27 cellular contexts compared by ENCODE assay signal in genomic region chr2:60456115-60456770, GRCh38.
DNase-seq lines count a peak whose midpoint lies in the region; ATAC-seq, FAIRE-seq and TF ChIP-seq lines count a peak whose summit lies in the region.
"Had no signal": no experiment of that assay in that cellular context is flagged by ENCODE, and none has a peak within 500 bp of the region (broad histone marks: within the 10 kb centered on the region; RNA-seq: fewer than 3 reads in every experiment).

No MANE protein-coding gene starts in this region.

- no TSS peak for BruUV-seq in HepG2 (replicated peaks; lab: Mats Ljungman, UMichigan)

- H3K27ac ChIP-seq in HepG2 (ENCODE audit: extremely low read length, insufficient read depth, low read length) (no peak overlapping the region), right lobe of liver (no peak overlapping the region), VCaP (peak overlapping the region; percentile 14), right atrium auricular region (no peak overlapping the region)
- H3K27ac ChIP-seq: left lung, testis had no signal

- H3K9me3 Mint-ChIP-seq in memory B cell, result peaks cover 2% of the 10 kb centered on the region
- H3K9me3 Mint-ChIP-seq: activated CD4-positive, alpha-beta T cell treated with anti-CD3 and anti-CD28 coated beads, Interleukin-2, amount 10 ng/mL, durations not matched to agents 24 days and 14 days; activated T-cell treated with anti-CD3 and anti-CD28 coated beads, Interleukin-2, amount 50 U/mL, for 72 hours had no signal

- no peak overlapping the region for H3K4me2 ChIP-seq in HepG2 (ENCODE audit: low read depth, low read length)

- POLR2A ChIA-PET in HepG2 (lab: Yijun Ruan, JAX), result no interaction called here

- intact Hi-C loops in HepG2 (cut with micrococcal nuclease; ENCODE audit: unreplicated experiment), result loop anchor here (5.0 kb wide), 1 partner anchor 96 kb away; the partner anchor contains the start of gene BCL11A
- intact Hi-C loops in right lobe of liver (cut with DNase I), result no loop called here

- peak overlapping the region; percentile 89 for H3K27ac Mint-ChIP-seq in memory B cell
- H3K27ac Mint-ChIP-seq: activated CD4-positive, alpha-beta T cell treated with anti-CD3 and anti-CD28 coated beads, Interleukin-2, amount 10 ng/mL, durations not matched to agents 24 days and 14 days; activated T-cell treated with anti-CD3 and anti-CD28 coated beads, Interleukin-2, amount 50 U/mL, for 72 hours; nephron progenitor cell had no signal

- FAIRE-seq in HepG2 (lab: Jason Lieb, UNC), result no peak

- no peak overlapping the region for H2AFZ ChIP-seq in HepG2 (ENCODE audit: low read length)

- no peaks in the 10 kb centered on the region for H4K20me1 ChIP-seq in HepG2 (ENCODE audit: insufficient read depth, low read length)

- DNase-seq in HepG2 (ENCODE audit: low spot score), result peak; percentile 30
- DNase-seq in right lobe of liver, result no peak
- no peak for DNase-seq in memory B cell (ENCODE audit: low spot score in 2 of 2)
- DNase-seq in foreskin fibroblast, result no peak
- DNase-seq in right atrium auricular region (ENCODE audit: low spot score), result no peak
- DNase-seq in stimulated activated CD4-positive, alpha-beta T cell treated with anti-CD3 and anti-CD28 coated beads, Interleukin-2, amount 100 ng/mL, for 48 hours, result no peak
- no peak for DNase-seq in OCI-M1 (lab: John Stamatoyannopoulos, UW)
- DNase-seq: 8988T; activated CD4-positive, alpha-beta T cell treated with anti-CD3 and anti-CD28 coated beads, Interleukin-2, amount 10 ng/mL, durations not matched to agents 24 days and 14 days; activated naive CD4-positive, alpha-beta T cell treated with anti-CD3 and anti-CD28 coated beads, Interleukin-2, amount 50 U/mL, for 16 hours; activated T-cell treated with anti-CD3 and anti-CD28 coated beads, Interleukin-2, amount 50 U/mL, for 72 hours; caudate nucleus; COR-L47; dermis blood vessel endothelial cell; DMS79 treated with DMSO at 0.1 percent for 48 hours; foreskin melanocyte; HCEC 1CT; hippocampal formation; Kasumi-1; left lung; NCI-H187; NCI-H526 treated with DMSO at 0.1 percent for 48 hours; nephron progenitor cell; posterior cingulate gyrus; Right ventricle myocardium superior; testis had no signal

- H3K79me2 ChIP-seq in HepG2 (ENCODE audit: insufficient read depth, low read length), result no peaks in the 10 kb centered on the region

- H3K27me3 Mint-ChIP-seq in memory B cell, result no peaks in the 10 kb centered on the region

- TF ChIP-seq POLR2A in HepG2 (IDR thresholded peaks at IDR 0.05; ENCODE audit: insufficient read depth in 1 of 2, low read depth in 2 of 2, low read length in 2 of 2), result no peak
- TF ChIP-seq POLR2A in right lobe of liver (IDR thresholded peaks at IDR 0.05), result no peak

- H3K4me1 ChIP-seq in HepG2 (ENCODE audit: insufficient read depth, low read length) (no peaks in the 10 kb centered on the region), right lobe of liver (no peaks in the 10 kb centered on the region), right atrium auricular region (no peaks in the 10 kb centered on the region)
- H3K4me1 ChIP-seq: testis had no signal

- H3K9ac ChIP-seq in HepG2 (ENCODE audit: insufficient read depth, low read depth, low read length), result no peak overlapping the region

- H3K9me3 ChIP-seq in HepG2 (ENCODE audit: low read length) (no peaks in the 10 kb centered on the region), right lobe of liver (no peaks in the 10 kb centered on the region), right atrium auricular region (no peaks in the 10 kb centered on the region)
- H3K9me3 ChIP-seq: left lung, testis had no signal

- no peak for TF ChIP-seq CTCF in HepG2 (CRISPR knock-in tag; IDR thresholded peaks at IDR 0.05)
- no peak for TF ChIP-seq CTCF in right lobe of liver (IDR thresholded peaks at IDR 0.05)
- no peak; the same call in 1 of the 2 replicates for TF ChIP-seq CTCF in VCaP (conservative IDR thresholded peaks at IDR 0.05)
- no peak for TF ChIP-seq CTCF in foreskin fibroblast (IDR thresholded peaks at IDR 0.05; ENCODE audit: low read depth, low read length)
- TF ChIP-seq CTCF in right atrium auricular region (IDR thresholded peaks at IDR 0.05), result no peak

- H3K36me3 ChIP-seq in HepG2 (replicated peaks in 1 of 2; ENCODE audit: control insufficient read depth in 1 of 2, insufficient read depth in 2 of 2, low read length in 2 of 2), result no peaks in the 10 kb centered on the region
- no peaks in the 10 kb centered on the region for H3K36me3 ChIP-seq in right lobe of liver
- H3K36me3 ChIP-seq in right atrium auricular region, result no peaks in the 10 kb centered on the region

- TF ChIP-seq EP300 in HepG2 (IDR thresholded peaks at IDR 0.05; ENCODE audit: low read depth in 2 of 2, low read length in 2 of 2), result no peak
- TF ChIP-seq EP300 in HepG2 (CRISPR knock-in tag; IDR thresholded peaks at IDR 0.05; ENCODE audit: borderline replicate concordance), result no peak

- no peak for TF ChIP-seq RAD21 in HepG2 (CRISPR knock-in tag; IDR thresholded peaks at IDR 0.05)

- CTCF ChIA-PET in HepG2 (lab: Yijun Ruan, JAX; ENCODE audit: low intra/inter-chr PET ratio, low total read pairs), result no interaction called here

- ATAC-seq in HepG2 (no peak), right lobe of liver (no peak), memory B cell (ENCODE audit: low read depth) (no peak)
- ATAC-seq: activated T-cell treated with anti-CD3 and anti-CD28 coated beads, Interleukin-2, amount 50 U/mL, for 72 hours; left lung had no signal

- in situ Hi-C loops in HepG2 (cut with HindIII; ENCODE audit: extremely low pct_ligation_motif_present, low pct_unique_long_range_greater_than_20kb), result no loop called here

- peaks cover 22% of the 10 kb centered on the region for H3K4me1 Mint-ChIP-seq in memory B cell
- H3K4me1 Mint-ChIP-seq: activated CD4-positive, alpha-beta T cell treated with anti-CD3 and anti-CD28 coated beads, Interleukin-2, amount 10 ng/mL, durations not matched to agents 24 days and 14 days had no signal

- H3K27me3 ChIP-seq in HepG2 (ENCODE audit: control insufficient read depth in 1 of 2, insufficient read depth in 2 of 2, low read length in 2 of 2) (peaks cover 2 to 15% of the 10 kb centered on the region in 2 experiments; a peak in 2 of 5 replicates), right lobe of liver (no peaks in the 10 kb centered on the region), right atrium auricular region (no peaks in the 10 kb centered on the region)
- H3K27me3 ChIP-seq: left lung, testis had no signal

- 24% methylated on average over 6 of the region's 6 CpGs for WGBS in HepG2 (ENCODE audit: low lambda C conversion rate)
- WGBS in right lobe of liver (ENCODE audit: insufficient coverage, low coverage, low lambda C conversion rate, missing lambda C conversion rate), result 63% methylated on average over 6 of the region's 6 CpGs

- H3K4me3 ChIP-seq in HepG2 (replicated peaks in 1 of 3; ENCODE audit: insufficient read depth in 1 of 3, low read depth in 2 of 3, low read length in 3 of 3), result no peak overlapping the region
- no peak overlapping the region for H3K4me3 ChIP-seq in right lobe of liver
- H3K4me3 ChIP-seq in foreskin fibroblast (ENCODE audit: low read depth in 1 of 2, low read length in 2 of 2), result no peak overlapping the region
- no peak overlapping the region for H3K4me3 ChIP-seq in right atrium auricular region
- H3K4me3 ChIP-seq: left lung, testis had no signal

- H3K36me3 Mint-ChIP-seq in memory B cell, result peaks cover 36% of the 10 kb centered on the region

- H3K4me3 Mint-ChIP-seq in memory B cell, result no peak overlapping the region
- H3K4me3 Mint-ChIP-seq: activated CD4-positive, alpha-beta T cell treated with anti-CD3 and anti-CD28 coated beads, Interleukin-2, amount 10 ng/mL, durations not matched to agents 24 days and 14 days; activated T-cell treated with anti-CD3 and anti-CD28 coated beads, Interleukin-2, amount 50 U/mL, for 72 hours; nephron progenitor cell had no signal

TF ChIP-seq in HepG2, 621 proteins besides CTCF, POLR2A, EP300 and RAD21 (continues in another document):
- TF ChIP-seq HHEX (CRISPR knock-in tag; IDR thresholded peaks at IDR 0.05) (no peak), SOX5 (CRISPR knock-in tag; IDR thresholded peaks at IDR 0.05; ENCODE audit: borderline replicate concordance) (peak; percentile 14; the same call in 1 of the 2 replicates), ZNF12 (CRISPR knock-in tag; IDR thresholded peaks at IDR 0.05) (peak; percentile 65; the same call in 1 of the 2 replicates), ZNF510 (CRISPR knock-in tag; IDR thresholded peaks at IDR 0.05; ENCODE audit: low read depth) (no peak), U2AF2 (IDR thresholded peaks at IDR 0.05; ENCODE audit: low read depth, low read length) (no peak), SOX13 (IDR thresholded peaks at IDR 0.05) (no peak), SOX13 (CRISPR knock-in tag; conservative IDR thresholded peaks at IDR 0.05 in 1 of 2, IDR thresholded peaks at IDR 0.05 in 1 of 2) (peak in 1 of 2 experiments; percentile 28; a peak in 1 of 4 replicates), CENPX (CRISPR knock-in tag; IDR thresholded peaks at IDR 0.05) (no peak), NR2F1 (CRISPR knock-in tag; IDR thresholded peaks at IDR 0.05) (no peak), HOXA9 (CRISPR knock-in tag; IDR thresholded peaks at IDR 0.05; ENCODE audit: borderline replicate concordance) (no peak), ZFP37 (CRISPR knock-in tag; IDR thresholded peaks at IDR 0.05; ENCODE audit: borderline replicate concordance) (no peak), ZNF7 (CRISPR knock-in tag; IDR thresholded peaks at IDR 0.05) (no peak)
- TF ChIP-seq, protein P1, sequence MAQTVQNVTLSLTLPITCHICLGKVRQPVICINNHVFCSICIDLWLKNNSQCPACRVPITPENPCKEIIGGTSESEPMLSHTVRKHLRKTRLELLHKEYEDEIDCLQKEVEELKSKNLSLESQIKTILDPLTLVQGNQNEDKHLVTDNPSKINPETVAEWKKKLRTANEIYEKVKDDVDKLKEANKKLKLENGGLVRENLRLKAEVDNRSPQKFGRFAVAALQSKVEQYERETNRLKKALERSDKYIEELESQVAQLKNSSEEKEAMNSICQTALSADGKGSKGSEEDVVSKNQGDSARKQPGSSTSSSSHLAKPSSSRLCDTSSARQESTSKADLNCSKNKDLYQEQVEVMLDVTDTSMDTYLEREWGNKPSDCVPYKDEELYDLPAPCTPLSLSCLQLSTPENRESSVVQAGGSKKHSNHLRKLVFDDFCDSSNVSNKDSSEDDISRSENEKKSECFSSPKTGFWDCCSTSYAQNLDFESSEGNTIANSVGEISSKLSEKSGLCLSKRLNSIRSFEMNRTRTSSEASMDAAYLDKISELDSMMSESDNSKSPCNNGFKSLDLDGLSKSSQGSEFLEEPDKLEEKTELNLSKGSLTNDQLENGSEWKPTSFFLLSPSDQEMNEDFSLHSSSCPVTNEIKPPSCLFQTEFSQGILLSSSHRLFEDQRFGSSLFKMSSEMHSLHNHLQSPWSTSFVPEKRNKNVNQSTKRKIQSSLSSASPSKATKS (CRISPR knock-in tag; IDR thresholded peaks at IDR 0.05), result no peak
